In genomic region chr12:123038966-123039365, GRCh38 we compare ENCODE assay signal across 16 cellular contexts. TPM values are rescaled to one million over a fixed set of nuclear protein-coding genes. Genes with fewer than 3 reads are reported as not detected.
DNase-seq lines count a peak whose midpoint lies in the region; ATAC-seq, FAIRE-seq and TF ChIP-seq lines count a peak whose summit lies in the region.
"Had no signal": no experiment of that assay in that cellular context is flagged by ENCODE, and none has a peak within 500 bp of the region (broad histone marks: within the 10 kb centered on the region; RNA-seq: fewer than 3 reads in every experiment).

No MANE protein-coding gene starts in this region.

- H3K36me3 Mint-ChIP-seq in T-helper 17 cell (ENCODE audit: low read depth): no peaks in the 10 kb centered on the region
- H3K36me3 Mint-ChIP-seq: CD8-positive, alpha-beta memory T cell had no signal

- no peak overlapping the region for H3K4me3 ChIP-seq in heart left ventricle
- H3K4me3 ChIP-seq: BLaER1, HAP-1 had no signal

- TF ChIP-seq CTCF in heart left ventricle (IDR thresholded peaks at IDR 0.05): no peak

- no peak for TF ChIP-seq POLR2A in heart left ventricle (IDR thresholded peaks at IDR 0.05)

- WGBS in heart left ventricle, 4 donors: 94 to 95% (median 95%) methylated on average over 6 of the region's 6 CpGs

- H3K4me1 ChIP-seq in heart left ventricle: peaks cover 2 to 32% (median 15%) of the 10 kb centered on the region in 12 donors
- H3K4me1 ChIP-seq: Caco-2, HAP-1 had no signal

- DNase-seq in Right ventricle myocardium inferior (ENCODE audit: missing footprints): peak; percentile 20
- no peak for DNase-seq in heart left ventricle
- DNase-seq in islet precursor cell: peak; percentile 46
- peak; percentile 28 for DNase-seq in posterior vena cava (ENCODE audit: low spot score)
- no peak for DNase-seq in RCC 7860 (ENCODE audit: low spot score)
- DNase-seq in T-helper 17 cell: no peak
- no peak for DNase-seq in Ammon's horn (ENCODE audit: low spot score)
- DNase-seq in DMS 273 treated with DMSO at 0.1 percent for 48 hours (lab: John Stamatoyannopoulos, UW): no peak
- DNase-seq: Caco-2; CD8-positive, alpha-beta memory T cell; HFFc6 had no signal

- FAIRE-seq in RCC 7860 (lab: Jason Lieb, UNC): no peak
- FAIRE-seq: H1 had no signal

- H3K27me3 ChIP-seq in heart left ventricle: no peaks in the 10 kb centered on the region
- H3K27me3 ChIP-seq: BLaER1 had no signal

- H3K4me3 Mint-ChIP-seq in T-helper 17 cell: no peak overlapping the region
- H3K4me3 Mint-ChIP-seq: CD8-positive, alpha-beta memory T cell; HFFc6 had no signal

- intact Hi-C loops in Right ventricle myocardium inferior (cut with DNase I): no loop called here
- intact Hi-C loops in heart left ventricle (cut with DNase I): no loop called here
- intact Hi-C loops in posterior vena cava (cut with DNase I): loop anchor here (5.0 kb wide), 2 partner anchors 52 to 203 kb away; no protein-coding TSS in a partner anchor

- no peaks in the 10 kb centered on the region for H3K9me3 ChIP-seq in heart left ventricle
- H3K9me3 ChIP-seq in T-helper 17 cell (ENCODE audit: control insufficient read depth, low read length, poor library complexity, severe bottlenecking): no peaks in the 10 kb centered on the region
- H3K9me3 ChIP-seq: BLaER1, Caco-2, HAP-1 had no signal

- H3K27ac ChIP-seq in heart left ventricle: no peak overlapping the region
- H3K27ac ChIP-seq: 22Rv1, BLaER1, HL-60 had no signal

- peaks cover 0 to 5% (median 3%) of the 10 kb centered on the region in 9 donors for H3K36me3 ChIP-seq in heart left ventricle
- H3K36me3 ChIP-seq: BLaER1, HAP-1 had no signal

- ATAC-seq in Right ventricle myocardium inferior: no peak
- ATAC-seq in heart left ventricle: no peak
- no peak for ATAC-seq in T-helper 17 cell

- no peak overlapping the region for H3K27ac Mint-ChIP-seq in T-helper 17 cell
- H3K27ac Mint-ChIP-seq: HFFc6 had no signal

- H3K27me3 Mint-ChIP-seq in T-helper 17 cell: no peaks in the 10 kb centered on the region

- H3K4me1 Mint-ChIP-seq in T-helper 17 cell: peaks cover 10% of the 10 kb centered on the region

RNA-seq across cellular contexts. Expression of gene ARL6IP4, which starts 58.5 kb away (rescaled TPM):
- total RNA-seq in Right ventricle myocardium inferior: 158 TPM
- 100 to 1,000 TPM; 123 to 236 (median 140) TPM for total RNA-seq in heart left ventricle
- polyA plus RNA-seq in heart left ventricle: 100 to 1,000 TPM; 186 to 325 TPM
- total RNA-seq in posterior vena cava: 100 to 1,000 TPM; 125 to 132 TPM
- total RNA-seq in T-helper 17 cell: 100 to 1,000 TPM; 109 to 131 TPM

Comparison
In these comparisons a context has a peak if more than half of its experiments do, and no peak if none do; other contexts are left out.
1. DNase-seq: peak in Right ventricle myocardium inferior (single experiment), islet precursor cell (single experiment) and posterior vena cava (single experiment); none in heart left ventricle (0 of 5), RCC 7860 (single experiment), T-helper 17 cell (0 of 3), Ammon's horn (single experiment) and DMS 273 treated with DMSO at 0.1 percent for 48 hours (single experiment).
2. intact Hi-C loops: an anchor here in posterior vena cava (5.0 kb wide); none called in Right ventricle myocardium inferior and heart left ventricle.